Comparison of ENCODE assay signal across 7 cellular contexts in genomic region chr6:73309534-73309783, GRCh38. TPM values are rescaled to one million over a fixed set of nuclear protein-coding genes. Genes with fewer than 3 reads are reported as not detected.
A peak's percentile ranks its signal among the peaks of the same experiment; 100 is the strongest.
DNase-seq lines count a peak whose midpoint lies in the region; ATAC-seq and TF ChIP-seq lines count a peak whose summit lies in the region.

No MANE protein-coding gene starts in this region.

- no peak for TF ChIP-seq RAD21 in neural cell (conservative IDR thresholded peaks at IDR 0.05)

- DNase-seq in SIG-M5 (lab: John Stamatoyannopoulos, UW) = no peak
- no peak for DNase-seq in left lobe of liver (ENCODE audit: low spot score)
- DNase-seq in activated effector memory CD4-positive, alpha-beta T cell treated with anti-CD3 and anti-CD28 coated beads, Interleukin-2, amount 50 U/mL, for 16 hours = no peak

- H3F3A ChIP-seq in Loucy (ENCODE audit: low read depth) (no peaks in the 10 kb centered on the region), neural cell (ENCODE audit: insufficient read depth, low read length, poor library complexity, severe bottlenecking) (no peaks in the 10 kb centered on the region)

- H3K27me3 ChIP-seq in Loucy (ENCODE audit: insufficient read depth, low read length, poor library complexity, severe bottlenecking) = no peaks in the 10 kb centered on the region
- no peaks in the 10 kb centered on the region for H3K27me3 ChIP-seq in ectodermal cell (ENCODE audit: control insufficient read depth, insufficient read depth, low read length, poor library complexity, severe bottlenecking)
- H3K27me3 ChIP-seq in neural cell (ENCODE audit: insufficient read depth, low read depth, low read length) = peaks cover 4% of the 10 kb centered on the region

- H2AFZ ChIP-seq in Loucy (ENCODE audit: low read length) (peak overlapping the region; percentile 98), neural cell (ENCODE audit: low read depth, low read length) (no peak overlapping the region)

- peak overlapping the region; percentile 92 for H3K9ac ChIP-seq in Loucy (ENCODE audit: low read depth, low read length, poor library complexity, severe bottlenecking)
- no peak overlapping the region for H3K9ac ChIP-seq in neural cell (ENCODE audit: low read length)

- H4K20me1 ChIP-seq in Loucy (ENCODE audit: insufficient read depth, low read length, poor library complexity, severe bottlenecking) = peaks cover 2% of the 10 kb centered on the region
- no peaks in the 10 kb centered on the region for H4K20me1 ChIP-seq in neural cell (ENCODE audit: insufficient read depth)

- H3K4me1 ChIP-seq in Loucy (ENCODE audit: insufficient read depth, low read length, poor library complexity, severe bottlenecking) (peaks cover 24% of the 10 kb centered on the region), ectodermal cell (ENCODE audit: control insufficient read depth, insufficient read depth, low read length) (no peaks in the 10 kb centered on the region)

- WGBS in ectodermal cell, 2 experiments = 10 to 11% methylated on average over 13 of the region's 13 CpGs

- peak; percentile 39 for ATAC-seq in GM19438 (IDR thresholded peaks at IDR 0.05; ENCODE audit: low read depth, unreplicated experiment)
- no peak for ATAC-seq in left lobe of liver

- no peaks in the 10 kb centered on the region for H3K9me2 ChIP-seq in Loucy (replicated peaks; ENCODE audit: low read depth, low read length)
- H3K9me2 ChIP-seq in neural cell (ENCODE audit: insufficient read depth, low read length) = no peaks in the 10 kb centered on the region

- no peaks in the 10 kb centered on the region for H3K9me3 ChIP-seq in Loucy (ENCODE audit: insufficient read depth, low read depth, low read length)
- no peaks in the 10 kb centered on the region for H3K9me3 ChIP-seq in ectodermal cell (ENCODE audit: control insufficient read depth, low read length)
- H3K9me3 ChIP-seq in neural cell (ENCODE audit: low read length) = peaks cover 6% of the 10 kb centered on the region

- no peak for TF ChIP-seq EP300 in neural cell (conservative IDR thresholded peaks at IDR 0.05; ENCODE audit: poor library complexity, severe bottlenecking)

- H3K36me3 ChIP-seq in Loucy (ENCODE audit: insufficient read depth, low read length) (no peaks in the 10 kb centered on the region), ectodermal cell (ENCODE audit: control insufficient read depth, insufficient read depth, low read length) (no peaks in the 10 kb centered on the region), neural cell (ENCODE audit: insufficient read depth, low read length) (no peaks in the 10 kb centered on the region)

- H3K4me3 ChIP-seq in Loucy (ENCODE audit: low read length, poor library complexity, severe bottlenecking) (peak overlapping the region; percentile 95), ectodermal cell (ENCODE audit: insufficient read depth, low read depth, low read length) (peak overlapping the region; percentile 51), neural cell (ENCODE audit: low read length) (peak overlapping the region; percentile 54)

- H3K4me2 ChIP-seq in Loucy (ENCODE audit: low read depth, low read length, poor library complexity, severe bottlenecking) = peak overlapping the region; percentile 97
- no peak overlapping the region for H3K4me2 ChIP-seq in neural cell (ENCODE audit: low read length)

- H3K79me2 ChIP-seq in Loucy (ENCODE audit: insufficient read depth, low read length) (peaks cover 37% of the 10 kb centered on the region), neural cell (replicated peaks; ENCODE audit: insufficient read depth, low read length) (no peaks in the 10 kb centered on the region)

- H3K27ac ChIP-seq in ectodermal cell (ENCODE audit: insufficient read depth, low read depth, low read length, poor library complexity, severe bottlenecking) (no peak overlapping the region), neural cell (ENCODE audit: low read length) (no peak overlapping the region)

- TF ChIP-seq CTCF in Loucy (conservative IDR thresholded peaks at IDR 0.05; ENCODE audit: low read length) (no peak), neural cell (IDR thresholded peaks at IDR 0.05; ENCODE audit: poor library complexity, severe bottlenecking) (no peak)

TF ChIP-seq in neural cell, 6 proteins besides CTCF, POLR2A, EP300 and RAD21:
- no peak for TF ChIP-seq TAF1 (IDR thresholded peaks at IDR 0.05; ENCODE audit: low read depth)
- no peak for TF ChIP-seq REST (IDR thresholded peaks at IDR 0.05; ENCODE audit: borderline replicate concordance)
- no peak for TF ChIP-seq POLR2AphosphoS5 (IDR thresholded peaks at IDR 0.05)
- no peak for TF ChIP-seq EZH2 (IDR thresholded peaks at IDR 0.05; ENCODE audit: borderline replicate concordance, insufficient read depth, low read length, poor library complexity, severe bottlenecking)
- TF ChIP-seq SMC3 (conservative IDR thresholded peaks at IDR 0.05; ENCODE audit: poor library complexity) = no peak
- TF ChIP-seq MXI1 (conservative IDR thresholded peaks at IDR 0.05; ENCODE audit: poor library complexity, severe bottlenecking) = no peak

RNA-seq across cellular contexts. Expression of gene DPPA5, which starts 44.6 kb away (rescaled TPM):
- not detected for polyA plus RNA-seq in ectodermal cell (2013, experiment 1 of 4)
- not detected for polyA plus RNA-seq in ectodermal cell (2013, experiment 2 of 4)
- polyA plus RNA-seq in ectodermal cell (2013, experiment 3 of 4) = not detected
- not detected for polyA plus RNA-seq in ectodermal cell (2013, experiment 4 of 4)
- not detected in 2 replicates for polyA plus RNA-seq in neural cell
- not detected in 2 replicates for polyA minus RNA-seq in neural cell
- total RNA-seq in left lobe of liver = not detected

RNA-seq across cellular contexts. Expression of gene KHDC1, which starts 46.5 kb away (rescaled TPM):
- 17.3 TPM for polyA plus RNA-seq in ectodermal cell (2013, experiment 1 of 4)
- polyA plus RNA-seq in ectodermal cell (2013, experiment 2 of 4) = 16.2 TPM
- 9.6 TPM for polyA plus RNA-seq in ectodermal cell (2013, experiment 3 of 4)
- polyA plus RNA-seq in ectodermal cell (2013, experiment 4 of 4) = 12.6 TPM
- polyA plus RNA-seq in neural cell = 1.5 and 2.5 TPM in 2 replicates
- polyA minus RNA-seq in neural cell = 0.97 TPM in 1 of 2 replicates, not detected in the other
- total RNA-seq in left lobe of liver = not detected

RNA-seq across cellular contexts. Expression of gene KHDC3L, which starts 53.0 kb away (rescaled TPM):
- polyA plus RNA-seq in ectodermal cell (2013, experiment 1 of 4) = not detected
- not detected for polyA plus RNA-seq in ectodermal cell (2013, experiment 2 of 4)
- not detected for polyA plus RNA-seq in ectodermal cell (2013, experiment 3 of 4)
- not detected for polyA plus RNA-seq in ectodermal cell (2013, experiment 4 of 4)
- 3.1 TPM in 1 of 2 replicates, not detected in the other for polyA plus RNA-seq in neural cell
- not detected in 2 replicates for polyA minus RNA-seq in neural cell
- not detected for total RNA-seq in left lobe of liver
